Comparison of ENCODE assay signal across 1 cellular context in the genomic region with DNA sequence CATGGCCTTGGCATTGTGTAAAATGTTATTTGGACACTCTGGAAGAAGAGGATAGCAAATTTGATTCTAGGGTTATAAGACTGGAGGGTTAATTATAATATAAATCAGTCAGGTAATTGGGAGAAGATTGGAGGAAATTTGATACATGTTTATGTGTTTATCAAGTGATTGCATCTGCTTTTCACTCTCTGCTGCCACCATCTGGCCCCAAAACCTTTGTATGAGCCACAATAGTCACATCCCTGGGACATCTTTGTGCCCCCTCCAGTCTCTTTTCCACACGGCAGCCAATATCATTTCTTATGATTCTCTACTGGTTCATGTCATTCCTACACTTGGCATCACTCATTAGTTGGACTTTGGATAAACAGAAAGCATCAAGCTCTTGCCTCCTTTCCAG.
TF ChIP-seq lines count a peak whose summit lies in the region.

No MANE protein-coding gene starts in this region.

TF ChIP-seq in SK-N-SH treated with all-trans-retinoic acid at 6 μM for 48 hours, 23 proteins besides CTCF, POLR2A, EP300 and RAD21 (continued from another document):
- TF ChIP-seq, protein P1, sequence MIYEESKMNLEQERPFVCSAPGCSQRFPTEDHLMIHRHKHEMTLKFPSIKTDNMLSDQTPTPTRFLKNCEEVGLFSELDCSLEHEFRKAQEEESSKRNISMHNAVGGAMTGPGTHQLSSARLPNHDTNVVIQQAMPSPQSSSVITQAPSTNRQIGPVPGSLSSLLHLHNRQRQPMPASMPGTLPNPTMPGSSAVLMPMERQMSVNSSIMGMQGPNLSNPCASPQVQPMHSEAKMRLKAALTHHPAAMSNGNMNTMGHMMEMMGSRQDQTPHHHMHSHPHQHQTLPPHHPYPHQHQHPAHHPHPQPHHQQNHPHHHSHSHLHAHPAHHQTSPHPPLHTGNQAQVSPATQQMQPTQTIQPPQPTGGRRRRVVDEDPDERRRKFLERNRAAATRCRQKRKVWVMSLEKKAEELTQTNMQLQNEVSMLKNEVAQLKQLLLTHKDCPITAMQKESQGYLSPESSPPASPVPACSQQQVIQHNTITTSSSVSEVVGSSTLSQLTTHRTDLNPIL (CRISPR knock-in tag; IDR thresholded peaks at IDR 0.05; ENCODE audit: low read depth) = no peak
- no peak for TF ChIP-seq ISL1 (CRISPR knock-in tag; IDR thresholded peaks at IDR 0.05)
- no peak for TF ChIP-seq TOX (CRISPR knock-in tag; IDR thresholded peaks at IDR 0.05; ENCODE audit: borderline replicate concordance)
- TF ChIP-seq ZNF70 (CRISPR knock-in tag; IDR thresholded peaks at IDR 0.05) = no peak
- no peak for TF ChIP-seq SNAI2 (CRISPR knock-in tag; IDR thresholded peaks at IDR 0.05)
